In genomic region chr11:74822187-74822586, GRCh38 we compare ENCODE assay signal across 12 cellular contexts.
DNase-seq lines count a peak whose midpoint lies in the region; ATAC-seq and TF ChIP-seq lines count a peak whose summit lies in the region.
"Had no signal": no experiment of that assay in that cellular context is flagged by ENCODE, and none has a peak within 500 bp of the region (broad histone marks: within the 10 kb centered on the region; RNA-seq: fewer than 3 reads in every experiment).

No MANE protein-coding gene starts in this region.

- H3K27me3 ChIP-seq in CD4-positive, alpha-beta T cell (ENCODE audit: control insufficient read depth, insufficient read depth, low read length) = no peaks in the 10 kb centered on the region

- no peak overlapping the region for H3K27ac Mint-ChIP-seq in CD4-positive, alpha-beta T cell
- H3K27ac Mint-ChIP-seq: progenitor cell of endocrine pancreas had no signal

- ATAC-seq in CD4-positive, alpha-beta T cell (ENCODE audit: poor library complexity) = no peak
- no peak for ATAC-seq in GM21723 (IDR thresholded peaks at IDR 0.05; ENCODE audit: unreplicated experiment)

- DNase-seq in AG09309 (ENCODE audit: low read depth) (peak; percentile 7), astrocyte of the cerebellum (ENCODE audit: low read depth) (peak; percentile 44), globus pallidus (ENCODE audit: low spot score) (peak; percentile 77), occipital lobe (lab: John Stamatoyannopoulos, UW) (peak; percentile 12), Kasumi-1 (lab: John Stamatoyannopoulos, UW) (no peak)
- DNase-seq in activated CD4-positive, CD25-positive, alpha-beta regulatory T cell (lab: John Stamatoyannopoulos, UW) = no peak
- DNase-seq in CD4-positive, alpha-beta T cell = no peak
- DNase-seq: activated naive CD4-positive, alpha-beta T cell treated with anti-CD3 and anti-CD28 coated beads, Interleukin-2, amount 50 U/mL, for 16 hours; NCI-H1417; WERI-Rb-1 had no signal

- CTCF ChIA-PET in CD4-positive, alpha-beta T cell (lab: Charles Lee) = interaction anchor here (0.6 kb wide), 1 partner anchor 33 kb away, joined by 3 read pairs; no protein-coding TSS in a partner anchor

- peaks cover 34% of the 10 kb centered on the region for H3K4me1 Mint-ChIP-seq in CD4-positive, alpha-beta T cell (ENCODE audit: low read depth)

- H3K36me3 Mint-ChIP-seq in CD4-positive, alpha-beta T cell (ENCODE audit: low read depth) = peaks cover 100% of the 10 kb centered on the region

- H3K27me3 Mint-ChIP-seq in CD4-positive, alpha-beta T cell = no peaks in the 10 kb centered on the region
- H3K27me3 Mint-ChIP-seq: progenitor cell of endocrine pancreas had no signal

- H3K4me3 Mint-ChIP-seq in CD4-positive, alpha-beta T cell = no peak overlapping the region

- no peak overlapping the region for H3K4me3 ChIP-seq in AG09309 (ENCODE audit: control insufficient read depth, low read depth, low read length)
- H3K4me3 ChIP-seq in astrocyte of the cerebellum (ENCODE audit: low read depth, low read length) = no peak overlapping the region

- POLR2A ChIA-PET in CD4-positive, alpha-beta T cell (lab: Charles Lee) = no interaction called here

- no peak overlapping the region for H3K27ac ChIP-seq in CD4-positive, alpha-beta T cell (ENCODE audit: low read depth, low read length)
- H3K27ac ChIP-seq: WERI-Rb-1 had no signal

- intact Hi-C loops in CD4-positive, alpha-beta T cell (cut with DNase I, micrococcal nuclease) = no loop called here

- TF ChIP-seq CTCF in AG09309 (IDR thresholded peaks at IDR 0.05; ENCODE audit: control insufficient read depth, insufficient read depth, low read depth, low read length, missing control alignments) = no peak
- TF ChIP-seq CTCF in astrocyte of the cerebellum (IDR thresholded peaks at IDR 0.05; ENCODE audit: low read depth, low read length, missing control alignments) = no peak
- TF ChIP-seq CTCF in CD4-positive, alpha-beta T cell (IDR thresholded peaks at IDR 0.05) = no peak

- H3K9me3 ChIP-seq in CD4-positive, alpha-beta T cell (ENCODE audit: control insufficient read depth, low read length) = peaks cover 32% of the 10 kb centered on the region

- peaks cover 13% of the 10 kb centered on the region for H3K9me3 Mint-ChIP-seq in CD4-positive, alpha-beta T cell

- in situ Hi-C loops in astrocyte of the cerebellum (cut with HindIII; ENCODE audit: low sequenced_read_pairs) = no loop called here

Comparison
In these comparisons a context has a peak if more than half of its experiments do, and no peak if none do; other contexts are left out.
1. DNase-seq: peak in AG09309 (single experiment), astrocyte of the cerebellum (single experiment), globus pallidus (single experiment) and occipital lobe (single experiment); none in activated CD4-positive, CD25-positive, alpha-beta regulatory T cell (0 of 4), CD4-positive, alpha-beta T cell (0 of 10) and Kasumi-1 (0 of 2).